In the genomic region with DNA sequence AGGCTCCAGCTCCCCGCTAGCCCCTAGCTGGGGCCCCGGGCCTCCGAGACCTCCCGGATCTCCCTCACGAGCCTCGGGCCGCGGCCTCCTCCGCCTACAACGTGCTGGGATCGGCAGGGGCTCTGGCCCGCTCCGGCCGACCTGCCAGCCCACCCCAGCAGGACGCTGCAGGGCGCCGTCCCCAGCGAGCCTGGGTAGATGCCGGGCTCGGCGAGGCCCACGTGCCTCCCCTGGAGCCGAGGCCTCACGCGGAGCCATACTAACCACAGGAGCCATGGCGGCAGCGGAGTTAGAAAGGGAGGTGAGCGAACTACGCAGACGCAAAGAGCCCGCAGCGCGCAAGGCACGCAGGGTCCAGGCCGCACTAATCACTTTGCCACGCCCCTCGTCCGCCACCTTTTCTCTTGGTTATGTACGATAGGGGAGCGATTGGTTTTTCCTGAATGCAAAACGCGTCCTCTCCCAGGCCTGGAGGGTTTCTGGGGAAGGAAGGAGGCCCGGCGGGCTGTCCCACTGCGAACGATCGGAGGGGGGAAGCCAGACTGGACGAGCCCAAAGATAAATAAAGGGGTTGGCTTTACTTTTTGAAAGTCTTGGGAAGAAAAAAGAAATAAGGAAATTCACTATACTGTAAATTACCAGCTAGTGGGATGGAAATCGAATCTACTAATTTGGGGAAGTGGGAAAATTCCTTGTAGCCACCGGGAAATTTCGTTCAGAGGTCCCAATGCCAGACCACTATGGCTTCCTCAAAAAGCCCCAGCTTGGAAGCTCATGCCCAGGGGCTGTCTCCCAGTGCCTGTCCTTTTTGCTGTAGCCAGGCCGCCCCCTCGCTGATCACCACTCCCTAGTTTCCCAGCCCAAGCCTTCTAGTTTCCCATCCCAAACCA, we compare ENCODE assay signal across 8 cellular contexts. TPM values are rescaled to one million over a fixed set of nuclear protein-coding genes. Genes with fewer than 3 reads are reported as not detected.
DNase-seq lines count a peak whose midpoint lies in the region; ATAC-seq and TF ChIP-seq lines count a peak whose summit lies in the region.

A gene (minus strand): TSS at position 298 of the 890 bp plus-strand sequence. CDS start 22 bp downstream, at position 276.

- DNase-seq in AG20443 (ENCODE audit: low spot score) (peak; percentile 98), NCI-H510A (lab: John Stamatoyannopoulos, UW) (peak; percentile 100), cerebellum (ENCODE audit: low spot score) (peak; percentile 96), islet precursor cell (peak; percentile 99)
- peak; percentile 95 for DNase-seq in activated CD4-positive, alpha-beta T cell treated with anti-CD3 and anti-CD28 coated beads for 1 hour
- peak; percentile 94 to 97 (median 97) for DNase-seq in stimulated activated CD4-positive, alpha-beta T cell treated with anti-CD3 and anti-CD28 coated beads, Interleukin-12 subunit alpha, Interleukin-12 subunit beta, amount 100 ng/mL, for 48 hours (ENCODE audit: low read depth in 2 of 3, low spot score in 1 of 3)

- peak; percentile 96 for ATAC-seq in HG03432 (IDR thresholded peaks at IDR 0.05; ENCODE audit: unreplicated experiment)

- peak; percentile 92 for TF ChIP-seq POLR2A in GM19099 (IDR thresholded peaks at IDR 0.05; ENCODE audit: extremely low read depth, insufficient read length, low read depth)

RNA-seq across cellular contexts. Expression of the gene that starts here (rescaled TPM):
- 180 TPM for total RNA-seq in cerebellum

Comparison
In these comparisons a context has a peak if more than half of its experiments do, and no peak if none do; other contexts are left out.
1. Peak in every context shown above with its lines: DNase-seq and ATAC-seq.